ENCODE assay signal across 26 cellular contexts in the genomic region with DNA sequence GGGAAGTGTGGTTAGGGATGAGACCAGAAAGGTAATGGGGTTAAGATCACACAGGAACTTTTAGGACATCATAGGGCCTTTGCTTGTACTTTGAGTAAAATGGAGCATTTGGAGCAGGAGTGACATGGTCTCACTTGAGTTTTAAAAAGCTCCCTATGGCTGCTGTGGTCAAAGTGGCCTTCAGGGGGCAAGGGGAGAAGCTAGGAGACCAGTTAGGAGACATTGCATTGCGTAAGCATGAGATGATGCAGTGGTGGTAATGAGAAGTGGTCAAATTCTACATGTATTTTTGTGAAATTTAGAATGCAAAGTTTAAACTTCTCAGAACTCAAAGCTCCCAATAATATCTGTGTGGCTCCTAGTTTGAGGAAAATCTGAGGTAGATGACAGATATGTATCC. TPM values are rescaled to one million over a fixed set of nuclear protein-coding genes. Genes with fewer than 3 reads are reported as not detected.
"Had no signal": no experiment of that assay in that cellular context is flagged by ENCODE, and none has a peak within 500 bp of the region (broad histone marks: within the 10 kb centered on the region; RNA-seq: fewer than 3 reads in every experiment).

No MANE protein-coding gene starts in this region.

- H3K9me3 Mint-ChIP-seq: activated CD4-positive, alpha-beta memory T cell treated with anti-CD3 and anti-CD28 coated beads for 36 hours; activated CD4-positive, alpha-beta T cell treated with anti-CD3 and anti-CD28 coated beads, Interleukin-2, amount 10 ng/mL, durations not matched to agents 24 days and 14 days; activated naive CD4-positive, alpha-beta T cell treated with anti-CD3 and anti-CD28 coated beads, Interleukin-2, amount 10 ng/mL, durations not matched to agents 7 days and 5 days; activated naive CD8-positive, alpha-beta T cell treated with anti-CD3 and anti-CD28 coated beads, Interleukin-2, amount 10 ng/mL, durations not matched to agents 7 days and 5 days; activated T-cell treated with anti-CD3 and anti-CD28 coated beads, Interleukin-2, amount 50 U/mL, for 24 hours; effector memory CD8-positive, alpha-beta T cell; stimulated activated memory B cell treated with anti-CD40 and anti-IgM and Interleukin-4, amounts not matched to agents 10 μg/mL and 1 μg/mL and 100 μg/mL, for 72 hours; stimulated activated naive CD8-positive, alpha-beta T cell treated with anti-CD3 and anti-CD28 coated beads, Interleukin-15, amount 100 ng/mL, for 72 hours had no signal

- DNase-seq: activated CD4-positive, alpha-beta memory T cell treated with anti-CD3 and anti-CD28 coated beads for 36 hours; activated CD4-positive, alpha-beta T cell treated with anti-CD3 and anti-CD28 coated beads, Interleukin-2, amount 10 ng/mL, durations not matched to agents 24 days and 14 days; activated CD4-positive, CD25-positive, alpha-beta regulatory T cell treated with anti-CD3 and anti-CD28 coated beads, Interleukin-2, amount 50 U/mL, for 72 hours; activated CD8-positive, alpha-beta memory T cell treated with anti-CD3 and anti-CD28 coated beads, Interleukin-2, amount 50 U/mL, for 48 hours; activated gamma-delta T cell; activated naive CD4-positive, alpha-beta T cell treated with anti-CD3 and anti-CD28 coated beads, Interleukin-2, amount 10 ng/mL, durations not matched to agents 7 days and 5 days; activated naive CD8-positive, alpha-beta T cell treated with anti-CD3 and anti-CD28 coated beads, Interleukin-2, amount 10 ng/mL, durations not matched to agents 7 days and 5 days; activated T-cell treated with anti-CD3 and anti-CD28 coated beads, Interleukin-2, amount 50 U/mL, for 24 hours; amniotic stem cell; brain microvascular endothelial cell; dorsolateral prefrontal cortex; effector memory CD8-positive, alpha-beta T cell; left cardiac atrium; left ventricle myocardium superior; nucleus accumbens; stimulated activated CD4-positive, alpha-beta T cell treated with anti-CD3 and anti-CD28 coated beads, Interleukin-1b, Interleukin-23, amount 100 ng/mL, for 48 hours; stimulated activated CD4-positive, alpha-beta T cell treated with anti-CD3 and anti-CD28 coated beads, Interleukin-4, amount 100 ng/mL, for 4 hours; stimulated activated CD8-positive, alpha-beta memory T cell treated with anti-CD3 and anti-CD28 coated beads, Interleukin-4, amount 100 ng/mL, for 48 hours; stimulated activated naive CD8-positive, alpha-beta T cell treated with anti-CD3 and anti-CD28 coated beads, Interleukin-15, amount 100 ng/mL, for 72 hours; substantia nigra; T-helper 9 cell; upper lobe of left lung; WERI-Rb-1 had no signal

- H3K4me1 Mint-ChIP-seq: activated CD4-positive, alpha-beta T cell treated with anti-CD3 and anti-CD28 coated beads, Interleukin-2, amount 10 ng/mL, durations not matched to agents 24 days and 14 days; activated naive CD4-positive, alpha-beta T cell treated with anti-CD3 and anti-CD28 coated beads, Interleukin-2, amount 10 ng/mL, durations not matched to agents 7 days and 5 days; stimulated activated memory B cell treated with anti-CD40 and anti-IgM and Interleukin-4, amounts not matched to agents 10 μg/mL and 1 μg/mL and 100 μg/mL, for 72 hours; stimulated activated naive CD8-positive, alpha-beta T cell treated with anti-CD3 and anti-CD28 coated beads, Interleukin-15, amount 100 ng/mL, for 72 hours had no signal

- H3K36me3 Mint-ChIP-seq: activated CD4-positive, alpha-beta memory T cell treated with anti-CD3 and anti-CD28 coated beads for 36 hours; activated naive CD4-positive, alpha-beta T cell treated with anti-CD3 and anti-CD28 coated beads, Interleukin-2, amount 10 ng/mL, durations not matched to agents 7 days and 5 days; activated naive CD8-positive, alpha-beta T cell treated with anti-CD3 and anti-CD28 coated beads, Interleukin-2, amount 10 ng/mL, durations not matched to agents 7 days and 5 days; stimulated activated memory B cell treated with anti-CD40 and anti-IgM and Interleukin-4, amounts not matched to agents 10 μg/mL and 1 μg/mL and 100 μg/mL, for 72 hours had no signal

- H3K27me3 Mint-ChIP-seq: stimulated activated memory B cell treated with anti-CD40 and anti-IgM and Interleukin-4, amounts not matched to agents 10 μg/mL and 1 μg/mL and 100 μg/mL, for 72 hours; stimulated activated naive CD8-positive, alpha-beta T cell treated with anti-CD3 and anti-CD28 coated beads, Interleukin-15, amount 100 ng/mL, for 72 hours had no signal

- H3K27ac Mint-ChIP-seq: activated CD4-positive, alpha-beta memory T cell treated with anti-CD3 and anti-CD28 coated beads for 36 hours; activated CD4-positive, alpha-beta T cell treated with anti-CD3 and anti-CD28 coated beads, Interleukin-2, amount 10 ng/mL, durations not matched to agents 24 days and 14 days; activated naive CD4-positive, alpha-beta T cell treated with anti-CD3 and anti-CD28 coated beads, Interleukin-2, amount 10 ng/mL, durations not matched to agents 7 days and 5 days; activated naive CD8-positive, alpha-beta T cell treated with anti-CD3 and anti-CD28 coated beads, Interleukin-2, amount 10 ng/mL, durations not matched to agents 7 days and 5 days; activated T-cell treated with anti-CD3 and anti-CD28 coated beads, Interleukin-2, amount 50 U/mL, for 24 hours; effector memory CD8-positive, alpha-beta T cell; stimulated activated memory B cell treated with anti-CD40 and anti-IgM and Interleukin-4, amounts not matched to agents 10 μg/mL and 1 μg/mL and 100 μg/mL, for 72 hours; stimulated activated naive CD8-positive, alpha-beta T cell treated with anti-CD3 and anti-CD28 coated beads, Interleukin-15, amount 100 ng/mL, for 72 hours had no signal

- H3K4me3 Mint-ChIP-seq: activated CD4-positive, alpha-beta memory T cell treated with anti-CD3 and anti-CD28 coated beads for 36 hours; activated CD4-positive, alpha-beta T cell treated with anti-CD3 and anti-CD28 coated beads, Interleukin-2, amount 10 ng/mL, durations not matched to agents 24 days and 14 days; activated naive CD4-positive, alpha-beta T cell treated with anti-CD3 and anti-CD28 coated beads, Interleukin-2, amount 10 ng/mL, durations not matched to agents 7 days and 5 days; activated naive CD8-positive, alpha-beta T cell treated with anti-CD3 and anti-CD28 coated beads, Interleukin-2, amount 10 ng/mL, durations not matched to agents 7 days and 5 days; activated T-cell treated with anti-CD3 and anti-CD28 coated beads, Interleukin-2, amount 50 U/mL, for 24 hours; effector memory CD8-positive, alpha-beta T cell; stimulated activated memory B cell treated with anti-CD40 and anti-IgM and Interleukin-4, amounts not matched to agents 10 μg/mL and 1 μg/mL and 100 μg/mL, for 72 hours; stimulated activated naive CD8-positive, alpha-beta T cell treated with anti-CD3 and anti-CD28 coated beads, Interleukin-15, amount 100 ng/mL, for 72 hours had no signal

- ATAC-seq: effector memory CD8-positive, alpha-beta T cell; gastroesophageal sphincter; left cardiac atrium; left ventricle myocardium superior; stimulated activated memory B cell treated with anti-CD40 and anti-IgM and Interleukin-4, amounts not matched to agents 10 μg/mL and 1 μg/mL and 100 μg/mL, for 72 hours; stimulated activated naive CD8-positive, alpha-beta T cell treated with anti-CD3 and anti-CD28 coated beads, Interleukin-15, amount 100 ng/mL, for 72 hours had no signal

RNA-seq across cellular contexts. Expression of gene MED12L, which starts 27.9 kb away (rescaled TPM):
- total RNA-seq: lung microvascular endothelial cell had no signal
